8 cellular contexts compared by ENCODE assay signal in the genomic region with DNA sequence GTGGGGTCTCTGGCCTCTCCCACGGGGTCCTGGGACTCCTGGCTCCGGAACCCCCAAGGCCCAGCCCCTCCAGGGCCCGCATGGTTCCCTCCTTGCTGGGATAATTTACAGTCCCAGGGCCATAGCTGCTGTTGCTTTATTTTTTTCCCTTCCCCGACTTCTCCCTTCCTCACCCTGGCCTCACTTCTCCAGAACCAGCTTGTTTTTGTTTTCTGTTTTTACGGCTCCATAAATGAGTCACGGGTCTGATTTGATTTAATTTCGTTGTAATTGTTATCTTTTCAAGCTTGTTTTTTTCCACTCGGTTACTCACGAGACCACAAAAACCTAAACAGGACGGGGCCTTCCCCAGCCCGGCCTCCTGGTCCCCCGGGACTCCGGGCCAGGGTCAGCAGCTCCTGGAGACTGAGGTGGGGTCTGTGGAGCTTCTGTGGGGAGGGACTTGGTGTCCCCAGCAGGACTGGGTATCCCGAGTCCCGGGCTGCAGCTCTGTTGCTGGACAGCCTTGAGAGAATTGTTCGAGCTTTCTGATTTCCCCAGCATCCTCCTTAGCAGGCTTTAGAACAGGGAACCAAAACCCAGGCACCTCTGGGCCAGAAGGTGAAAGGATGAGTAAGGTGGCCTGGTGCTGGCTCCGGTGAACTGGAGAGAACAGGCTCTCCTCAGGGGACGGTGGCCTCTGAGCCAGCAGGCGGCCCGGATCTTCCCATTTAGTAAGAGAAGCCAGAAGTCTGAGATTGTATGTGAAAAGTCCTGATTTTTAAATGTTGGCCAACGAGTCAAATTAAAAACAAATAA.
A peak's percentile ranks its signal among the peaks of the same experiment; 100 is the strongest.
DNase-seq lines count a peak whose midpoint lies in the region; ATAC-seq, FAIRE-seq and TF ChIP-seq lines count a peak whose summit lies in the region.

No MANE protein-coding gene starts in this region.

- no peak for TF ChIP-seq RAD21 in H1 (IDR thresholded peaks at IDR 0.05 in 1 of 2, conservative IDR thresholded peaks at IDR 0.05 in 1 of 2; ENCODE audit: low read depth in 2 of 2, low read length in 2 of 2)

- H2AFZ ChIP-seq in H1 (ENCODE audit: low read length), result 0 out of 2 replicates have a peak overlapping the region, but pooled peaks have one; percentile 82

- H3K27ac ChIP-seq in H1 (ENCODE audit: low read depth, low read length), result no peak overlapping the region
- peak overlapping the region; percentile 82 for H3K27ac ChIP-seq in psoas muscle

- H2BK12ac ChIP-seq in H1 (ENCODE audit: low read depth, low read length), result no peak overlapping the region

- CTCF ChIA-PET in H1 (lab: Charles Lee; ENCODE audit: partially characterized antibody), result interaction anchor here (0.7 to 7.4 kb wide), 13 partner anchors 9 to 290 kb away, joined by 3 to 61 read pairs (median 4); no protein-coding TSS in a partner anchor

- H2BK5ac ChIP-seq in H1 (ENCODE audit: low read depth, low read length), result no peak overlapping the region

- intact Hi-C loops in psoas muscle (cut with DNase I), result no loop called here

- TF ChIP-seq EP300 in H1 (IDR thresholded peaks at IDR 0.05; ENCODE audit: borderline replicate concordance in 1 of 2, low read depth in 2 of 2, low read length in 2 of 2), result no peak

- TF ChIP-seq CTCF in H1 (IDR thresholded peaks at IDR 0.05; ENCODE audit: control extremely low read depth in 1 of 3, insufficient read depth in 1 of 3, low read depth in 1 of 3, low read length in 3 of 3) (no peak), psoas muscle (IDR thresholded peaks at IDR 0.05) (no peak)

- H3K27me3 ChIP-seq in H1 (replicated peaks in 1 of 4; ENCODE audit: control insufficient read depth in 3 of 4, extremely low read depth in 1 of 4, insufficient read depth in 3 of 4, low read length in 3 of 4), result no peaks in the 10 kb centered on the region
- no peaks in the 10 kb centered on the region for H3K27me3 ChIP-seq in psoas muscle (ENCODE audit: insufficient read depth in 3 of 3, low read length in 2 of 3)

- no peak overlapping the region for H2BK15ac ChIP-seq in H1 (ENCODE audit: low read length)

- DNase-seq in LoVo (ENCODE audit: low spot score) (peak; percentile 44), H1 (ENCODE audit: low read depth in 1 of 2, low spot score in 2 of 2) (no peak), psoas muscle (peak in 1 of 2 donors; percentile 49), T-helper 9 cell (no peak), DMS153 (lab: John Stamatoyannopoulos, UW) (no peak), DMS153 treated with DMSO at 0.1 percent for 48 hours (lab: John Stamatoyannopoulos, UW; ENCODE audit: unreplicated experiment) (no peak)

- H3K14ac ChIP-seq in H1 (ENCODE audit: insufficient read length), result no peak overlapping the region

- ATAC-seq in GM19455 (IDR thresholded peaks at IDR 0.05; ENCODE audit: unreplicated experiment) (peak; percentile 53), psoas muscle (peak in 1 of 4 donors; percentile 23), HG02678 (IDR thresholded peaks at IDR 0.05; ENCODE audit: unreplicated experiment) (no peak)

- POLR2A ChIA-PET in H1 (lab: Charles Lee; ENCODE audit: partially characterized antibody), result interaction anchor here (1.4 to 2.5 kb wide), 2 partner anchors 11 to 94 kb away, joined by 4 to 7 read pairs; no protein-coding TSS in a partner anchor

- no peak overlapping the region for H4K91ac ChIP-seq in H1 (replicated peaks; ENCODE audit: insufficient read length, low read length)

- peak overlapping the region; percentile 12; the same call in 1 of the 2 replicates for H4K8ac ChIP-seq in H1 (ENCODE audit: extremely low read depth, insufficient read depth, low read length)

- no peak overlapping the region for H2AK5ac ChIP-seq in H1 (ENCODE audit: low read depth, low read length)

- H3K4me2 ChIP-seq in H1 (ENCODE audit: insufficient read depth in 1 of 2, low read depth in 2 of 2, low read length in 2 of 2), result no peak overlapping the region

- H3K79me2 ChIP-seq in H1 (ENCODE audit: control insufficient read depth in 1 of 2, insufficient read depth in 2 of 2, low read length in 2 of 2), result no peaks in the 10 kb centered on the region

- WGBS in H1 (ENCODE audit: extremely low coverage in 1 of 2, insufficient coverage in 1 of 2, insufficient read length in 1 of 2, insufficient replicate concordance in 2 of 2, low coverage in 1 of 2, low lambda C conversion rate in 2 of 2, missing lambda C conversion rate in 1 of 2), 2 experiments, result 91% methylated on average over 21 of the region's 21 CpGs; no CpG with 5 or more reads in 1 of the 2 experiments
- 56 to 72% (median 60%) methylated on average over 21 of the region's 21 CpGs for WGBS in psoas muscle, 3 donors

- FAIRE-seq in H1 (lab: Jason Lieb, UNC), result no peak

- no peak overlapping the region for H3K4ac ChIP-seq in H1 (replicated peaks; ENCODE audit: insufficient read length, low read depth, low read length)

- no peak overlapping the region for H4K5ac ChIP-seq in H1 (ENCODE audit: insufficient read length, low read depth, low read length)

- no peak overlapping the region for H3K23ac ChIP-seq in H1 (ENCODE audit: insufficient read length)

- TF ChIP-seq POLR2A in H1 (IDR thresholded peaks at IDR 0.05; ENCODE audit: control extremely low read depth in 1 of 2, low read depth in 2 of 2, low read length in 2 of 2), result no peak

- no peaks in the 10 kb centered on the region for H3K79me1 ChIP-seq in H1 (ENCODE audit: low read depth, low read length)

- H3K56ac ChIP-seq in H1 (replicated peaks; ENCODE audit: insufficient read length, low read depth, low read length), result no peak overlapping the region

- peaks cover 0 to 6% (median 2%) of the 10 kb centered on the region in 4 experiments; a peak in 2 of 7 replicates for H3K4me1 ChIP-seq in H1 (replicated peaks in 1 of 4; ENCODE audit: control insufficient read depth in 3 of 4, insufficient read depth in 4 of 4, low read length in 3 of 4)
- H3K4me1 ChIP-seq in psoas muscle, result peaks cover 39% of the 10 kb centered on the region

- no peak overlapping the region for H2BK120ac ChIP-seq in H1 (replicated peaks; ENCODE audit: low read depth, low read length)

- no peak overlapping the region; the same call in 1 of the 2 replicates for H3K18ac ChIP-seq in H1 (ENCODE audit: extremely low read depth, low read length)

- no peaks in the 10 kb centered on the region for H4K20me1 ChIP-seq in H1 (replicated peaks in 1 of 2; ENCODE audit: control insufficient read depth in 1 of 2, insufficient read depth in 2 of 2, low read length in 2 of 2)

- H3K9me3 ChIP-seq in H1 (ENCODE audit: insufficient read depth in 2 of 2, low read depth in 1 of 2, low read length in 1 of 2) (no peaks in the 10 kb centered on the region), psoas muscle (no peaks in the 10 kb centered on the region)

- no peak overlapping the region for H3K4me3 ChIP-seq in H1 (ENCODE audit: extremely low read depth in 1 of 4, insufficient read depth in 2 of 4, low read depth in 3 of 4, low read length in 4 of 4)
- no peak overlapping the region for H3K4me3 ChIP-seq in psoas muscle

- no peak overlapping the region for H2BK20ac ChIP-seq in H1 (ENCODE audit: low read length)

- no peak overlapping the region for H3K9ac ChIP-seq in H1 (replicated peaks in 1 of 4; ENCODE audit: extremely low read depth in 1 of 4, low read depth in 3 of 4, low read length in 3 of 4)

- H3K23me2 ChIP-seq in H1 (ENCODE audit: low read depth, low read length), result no peaks in the 10 kb centered on the region

- H3K36me3 ChIP-seq in H1 (ENCODE audit: control insufficient read depth in 2 of 4, insufficient read depth in 4 of 4, low read length in 3 of 4) (no peaks in the 10 kb centered on the region), psoas muscle (ENCODE audit: insufficient read depth in 1 of 2, low read depth in 1 of 2) (no peaks in the 10 kb centered on the region)

TF ChIP-seq in H1, 55 proteins besides CTCF, POLR2A, EP300 and RAD21:
- TF ChIP-seq CEBPB (IDR thresholded peaks at IDR 0.05; ENCODE audit: low read depth, low read length), result no peak
- TF ChIP-seq, protein P1, sequence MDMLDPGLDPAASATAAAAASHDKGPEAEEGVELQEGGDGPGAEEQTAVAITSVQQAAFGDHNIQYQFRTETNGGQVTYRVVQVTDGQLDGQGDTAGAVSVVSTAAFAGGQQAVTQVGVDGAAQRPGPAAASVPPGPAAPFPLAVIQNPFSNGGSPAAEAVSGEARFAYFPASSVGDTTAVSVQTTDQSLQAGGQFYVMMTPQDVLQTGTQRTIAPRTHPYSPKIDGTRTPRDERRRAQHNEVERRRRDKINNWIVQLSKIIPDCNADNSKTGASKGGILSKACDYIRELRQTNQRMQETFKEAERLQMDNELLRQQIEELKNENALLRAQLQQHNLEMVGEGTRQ (IDR thresholded peaks at IDR 0.05; ENCODE audit: low read length), result no peak
- TF ChIP-seq TAF7 (optimal IDR thresholded peaks at IDR 0.05; ENCODE audit: borderline replicate concordance, low read depth, low read length), result no peak
- TF ChIP-seq TEAD4 (IDR thresholded peaks at IDR 0.05; ENCODE audit: low read depth, low read length), result no peak
- TF ChIP-seq, protein P2, sequence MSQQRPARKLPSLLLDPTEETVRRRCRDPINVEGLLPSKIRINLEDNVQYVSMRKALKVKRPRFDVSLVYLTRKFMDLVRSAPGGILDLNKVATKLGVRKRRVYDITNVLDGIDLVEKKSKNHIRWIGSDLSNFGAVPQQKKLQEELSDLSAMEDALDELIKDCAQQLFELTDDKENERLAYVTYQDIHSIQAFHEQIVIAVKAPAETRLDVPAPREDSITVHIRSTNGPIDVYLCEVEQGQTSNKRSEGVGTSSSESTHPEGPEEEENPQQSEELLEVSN (IDR thresholded peaks at IDR 0.05), result no peak
- TF ChIP-seq PHF8 (conservative IDR thresholded peaks at IDR 0.05; ENCODE audit: low read depth, low read length), result no peak
- no peak for TF ChIP-seq RNF2 (IDR thresholded peaks at IDR 0.05; ENCODE audit: borderline replicate concordance, low read depth, low read length, missing control alignments, poor library complexity, severe bottlenecking)
- no peak for TF ChIP-seq SP4 (IDR thresholded peaks at IDR 0.05; ENCODE audit: low read length)
- no peak for TF ChIP-seq BCL11A (IDR thresholded peaks at IDR 0.05; ENCODE audit: low read depth in 2 of 2, low read length in 2 of 2)
- no peak for TF ChIP-seq YY1 (IDR thresholded peaks at IDR 0.05; ENCODE audit: low read depth, low read length)
- no peak for TF ChIP-seq SIN3A (conservative IDR thresholded peaks at IDR 0.05 in 1 of 2, IDR thresholded peaks at IDR 0.05 in 1 of 2; ENCODE audit: low read depth in 1 of 2, low read length in 2 of 2)
- no peak for TF ChIP-seq TCF12 (IDR thresholded peaks at IDR 0.05; ENCODE audit: low read depth, low read length)
- TF ChIP-seq CBX5 (IDR thresholded peaks at IDR 0.05; ENCODE audit: low read depth, low read length), result no peak
- TF ChIP-seq ZNF274 (IDR thresholded peaks at IDR 0.05; ENCODE audit: borderline replicate concordance, extremely low read depth, low read length), result no peak
- no peak for TF ChIP-seq SIRT6 (IDR thresholded peaks at IDR 0.05; ENCODE audit: low read length)
